Comparison of ENCODE assay signal across 18 cellular contexts in the genomic region with DNA sequence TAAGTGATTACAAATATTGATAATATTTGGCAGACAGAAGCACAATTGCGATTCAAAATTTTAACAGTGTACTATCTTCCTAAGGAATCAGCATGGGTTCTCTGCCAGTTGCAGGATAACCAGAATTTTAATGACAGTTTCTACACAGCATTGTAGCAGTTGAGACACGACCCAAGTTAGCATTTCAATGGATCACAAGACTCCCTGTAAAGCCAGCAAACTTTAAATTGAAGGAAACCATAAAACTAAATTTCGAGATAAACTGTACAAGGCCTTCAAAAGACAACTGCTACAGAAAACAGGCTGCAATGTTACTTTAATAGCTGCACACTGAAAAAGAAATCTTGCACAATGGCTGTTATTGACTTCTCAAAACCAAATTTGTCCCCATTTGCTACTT.
A peak's percentile ranks its signal among the peaks of the same experiment; 100 is the strongest.
DNase-seq lines count a peak whose midpoint lies in the region; ATAC-seq, FAIRE-seq and TF ChIP-seq lines count a peak whose summit lies in the region.
"Had no signal": no experiment of that assay in that cellular context is flagged by ENCODE, and none has a peak within 500 bp of the region (broad histone marks: within the 10 kb centered on the region; RNA-seq: fewer than 3 reads in every experiment).

No MANE protein-coding gene starts in this region.

- peak overlapping the region; percentile 98 for H3K4me2 ChIP-seq in endothelial cell of umbilical vein (ENCODE audit: insufficient read depth, low read length)

- H3K9ac ChIP-seq in endothelial cell of umbilical vein (replicated peaks; ENCODE audit: extremely low read depth, insufficient read depth, low read length), result no peak overlapping the region

- intact Hi-C loops in CD4-positive, alpha-beta T cell (cut with DNase I, micrococcal nuclease), result loop anchor here in 1 of 2 experiments (5.0 kb wide), 1 partner anchor 145 kb away; no protein-coding TSS in a partner anchor
- intact Hi-C loops in Panc1 (cut with micrococcal nuclease; ENCODE audit: unreplicated experiment) (no loop called here), endothelial cell of umbilical vein (cut with micrococcal nuclease) (loop anchor here (1.0 to 5.0 kb wide), 4 partner anchors 8 to 55 kb away; no protein-coding TSS in a partner anchor)

- H3K36me3 Mint-ChIP-seq in CD4-positive, alpha-beta T cell (ENCODE audit: low read depth), result no peaks in the 10 kb centered on the region
- no peaks in the 10 kb centered on the region for H3K36me3 Mint-ChIP-seq in osteocyte (ENCODE audit: unreplicated experiment)
- H3K36me3 Mint-ChIP-seq in glutamatergic neuron (ENCODE audit: unreplicated experiment), result no peaks in the 10 kb centered on the region

- H3K9me1 ChIP-seq in endothelial cell of umbilical vein (replicated peaks; ENCODE audit: control insufficient read depth, extremely low read depth, insufficient read depth, low read length), result peaks cover 3% of the 10 kb centered on the region

- no TSS peak for BruUV-seq in Panc1 (replicated peaks; lab: Mats Ljungman, UMichigan)
- no TSS peak for BruUV-seq in endothelial cell of umbilical vein (replicated peaks; lab: Mats Ljungman, UMichigan)

- peaks cover 85% of the 10 kb centered on the region for H3K4me1 Mint-ChIP-seq in CD4-positive, alpha-beta T cell (ENCODE audit: low read depth)
- H3K4me1 Mint-ChIP-seq in osteocyte (ENCODE audit: unreplicated experiment) (peaks cover 81% of the 10 kb centered on the region), glutamatergic neuron (ENCODE audit: low read depth, unreplicated experiment) (peaks cover 57% of the 10 kb centered on the region)

- H3K4me1 ChIP-seq in Panc1 (ENCODE audit: control insufficient read depth, insufficient read depth, low read length) (peaks cover 83% of the 10 kb centered on the region), endothelial cell of umbilical vein (ENCODE audit: control insufficient read depth, extremely low read depth, insufficient read depth, low read length) (peaks cover 41% of the 10 kb centered on the region)

- no peaks in the 10 kb centered on the region for H3K9me3 Mint-ChIP-seq in CD4-positive, alpha-beta T cell
- no peaks in the 10 kb centered on the region for H3K9me3 Mint-ChIP-seq in osteocyte (ENCODE audit: unreplicated experiment)
- peaks cover 2% of the 10 kb centered on the region for H3K9me3 Mint-ChIP-seq in glutamatergic neuron (ENCODE audit: unreplicated experiment)

- no peak for DNase-seq in CD4-positive, alpha-beta T cell
- no peak for DNase-seq in Panc1 (ENCODE audit: low read depth, low spot score)
- DNase-seq in endothelial cell of umbilical vein (ENCODE audit: low read depth, low spot score), result no peak
- DNase-seq in osteocyte (ENCODE audit: extremely low spot score, unreplicated experiment), result no peak
- no peak for DNase-seq in NCI-H2107 treated with DMSO at 0.1 percent for 48 hours (lab: John Stamatoyannopoulos, UW; ENCODE audit: unreplicated experiment)
- DNase-seq in activated gamma-delta T cell treated with Interleukin-2 at 50 U/mL for 16 hours, result no peak
- no peak for DNase-seq in globus pallidus (ENCODE audit: low spot score)
- no peak for DNase-seq in glutamatergic neuron
- DNase-seq: activated CD4-positive, alpha-beta T cell treated with anti-CD3 and anti-CD28 coated beads for 4 hours; activated gamma-delta T cell; anterior cingulate cortex; KG1; NCI-H2107; NCI-H748 treated with DMSO at 0.1 percent for 48 hours; Peyer's patch; sigmoid colon; uterus had no signal

- H2AFZ ChIP-seq in endothelial cell of umbilical vein (ENCODE audit: low read depth, low read length), result no peak overlapping the region

- CTCF ChIA-PET in CD4-positive, alpha-beta T cell (lab: Charles Lee), result interaction anchor here (1.3 kb wide), 1 partner anchor 27 kb away, joined by 3 read pairs; no protein-coding TSS in a partner anchor
- CTCF ChIA-PET in Panc1 (lab: Charles Lee) (no interaction called here), endothelial cell of umbilical vein (lab: Charles Lee) (interaction anchor here (1.8 to 1.9 kb wide), 2 partner anchors 8 to 13 kb away, joined by 9 read pairs; no protein-coding TSS in a partner anchor)

- H3K9me3 ChIP-seq in CD4-positive, alpha-beta T cell (ENCODE audit: control insufficient read depth, low read length), result no peaks in the 10 kb centered on the region
- no peaks in the 10 kb centered on the region for H3K9me3 ChIP-seq in Panc1 (ENCODE audit: control insufficient read depth, insufficient read depth, low read depth, low read length)
- H3K9me3 ChIP-seq in endothelial cell of umbilical vein (replicated peaks; ENCODE audit: control insufficient read depth, insufficient read depth, low read length), result no peaks in the 10 kb centered on the region
- H3K9me3 ChIP-seq: Peyer's patch, sigmoid colon, uterus had no signal

- no peak overlapping the region for H3K4me3 Mint-ChIP-seq in CD4-positive, alpha-beta T cell
- H3K4me3 Mint-ChIP-seq in osteocyte (ENCODE audit: unreplicated experiment), result no peak overlapping the region
- H3K4me3 Mint-ChIP-seq in glutamatergic neuron (ENCODE audit: unreplicated experiment), result no peak overlapping the region

- TF ChIP-seq POLR2A in endothelial cell of umbilical vein (IDR thresholded peaks at IDR 0.05; ENCODE audit: low read depth, low read length), result no peak

- peaks cover 4% of the 10 kb centered on the region for H4K20me1 ChIP-seq in endothelial cell of umbilical vein (replicated peaks; ENCODE audit: control insufficient read depth, extremely low read depth, insufficient read depth, low read length)

- no peaks in the 10 kb centered on the region for H3K27me3 Mint-ChIP-seq in CD4-positive, alpha-beta T cell
- H3K27me3 Mint-ChIP-seq in osteocyte (ENCODE audit: unreplicated experiment), result no peaks in the 10 kb centered on the region
- peaks cover 2% of the 10 kb centered on the region for H3K27me3 Mint-ChIP-seq in glutamatergic neuron (ENCODE audit: unreplicated experiment)

- H3K4me3 ChIP-seq in Panc1 (ENCODE audit: low read depth in 2 of 2, low read length in 2 of 2), result no peak overlapping the region
- H3K4me3 ChIP-seq in endothelial cell of umbilical vein (replicated peaks in 1 of 3; ENCODE audit: insufficient read depth in 1 of 3, low read depth in 1 of 3, low read length in 3 of 3), result no peak overlapping the region
- H3K4me3 ChIP-seq: Peyer's patch, sigmoid colon, uterus had no signal

- FAIRE-seq in endothelial cell of umbilical vein (lab: Jason Lieb, UNC), result no peak

- peak overlapping the region; percentile 70 for H3K27ac Mint-ChIP-seq in CD4-positive, alpha-beta T cell
- H3K27ac Mint-ChIP-seq in osteocyte (ENCODE audit: unreplicated experiment) (peak overlapping the region; percentile 87), glutamatergic neuron (ENCODE audit: unreplicated experiment) (no peak overlapping the region)

- no peaks in the 10 kb centered on the region for H3K27me3 ChIP-seq in CD4-positive, alpha-beta T cell (ENCODE audit: control insufficient read depth, insufficient read depth, low read length)
- H3K27me3 ChIP-seq in Panc1 (ENCODE audit: control insufficient read depth, insufficient read depth, low read length) (no peaks in the 10 kb centered on the region), endothelial cell of umbilical vein (ENCODE audit: control insufficient read depth in 2 of 2, insufficient read depth in 2 of 2, low read length in 2 of 2) (no peaks in the 10 kb centered on the region)
- H3K27me3 ChIP-seq: Peyer's patch, sigmoid colon, uterus had no signal

- POLR2A ChIA-PET in CD4-positive, alpha-beta T cell (lab: Charles Lee), result no interaction called here
- POLR2A ChIA-PET in Panc1 (lab: Charles Lee) (interaction anchor here (1.4 kb wide), 1 partner anchor 58 kb away, joined by 4 read pairs; no protein-coding TSS in a partner anchor), endothelial cell of umbilical vein (lab: Charles Lee) (no interaction called here)

- in situ Hi-C loops in Panc1 (cut with HindIII; ENCODE audit: low pct_unique_long_range_greater_than_20kb, low sequenced_read_pairs), result no loop called here

- dilution Hi-C loops in endothelial cell of umbilical vein (cut with MboI; ENCODE audit: extremely low pct_ligation_motif_present, low sequenced_read_pairs), result no loop called here

- ATAC-seq in CD4-positive, alpha-beta T cell (ENCODE audit: poor library complexity), result no peak
- no peak for ATAC-seq in Panc1
- ATAC-seq: HCT116 had no signal

- no peak for TF ChIP-seq CTCF in CD4-positive, alpha-beta T cell (IDR thresholded peaks at IDR 0.05)
- no peak for TF ChIP-seq CTCF in Panc1 (IDR thresholded peaks at IDR 0.05)
- no peak for TF ChIP-seq CTCF in endothelial cell of umbilical vein (IDR thresholded peaks at IDR 0.05; ENCODE audit: extremely low read depth in 1 of 2, insufficient read depth in 1 of 2, low read depth in 1 of 2, low read length in 2 of 2)
- TF ChIP-seq CTCF in osteocyte (IDR thresholded peaks at IDR 0.05), result no peak
- no peak for TF ChIP-seq CTCF in glutamatergic neuron (IDR thresholded peaks at IDR 0.05; ENCODE audit: partially characterized antibody, unreplicated experiment)

- H3K27ac ChIP-seq in CD4-positive, alpha-beta T cell (ENCODE audit: low read depth, low read length), result no peak overlapping the region
- peak overlapping the region; percentile 32 for H3K27ac ChIP-seq in Panc1 (ENCODE audit: low read length)
- peak overlapping the region; percentile 82 for H3K27ac ChIP-seq in endothelial cell of umbilical vein (ENCODE audit: insufficient read depth, low read depth, low read length)
- H3K27ac ChIP-seq: Peyer's patch, uterus had no signal

- peaks cover 58% of the 10 kb centered on the region for H3K79me2 ChIP-seq in endothelial cell of umbilical vein (ENCODE audit: control insufficient read depth, insufficient read depth, low read length)

- no peaks in the 10 kb centered on the region for H3K36me3 ChIP-seq in Panc1 (ENCODE audit: control insufficient read depth, insufficient read depth, low read length)
- H3K36me3 ChIP-seq in endothelial cell of umbilical vein (ENCODE audit: control insufficient read depth in 2 of 2, extremely low read depth in 1 of 2, insufficient read depth in 2 of 2, low read length in 2 of 2), result no peaks in the 10 kb centered on the region
- H3K36me3 ChIP-seq: Peyer's patch, sigmoid colon, uterus had no signal

TF ChIP-seq in endothelial cell of umbilical vein, 7 proteins besides CTCF, POLR2A, EP300 and RAD21:
- TF ChIP-seq EZH2 (IDR thresholded peaks at IDR 0.05; ENCODE audit: borderline replicate concordance, low read depth, low read length, severe bottlenecking) (no peak), JUN (IDR thresholded peaks at IDR 0.05; ENCODE audit: borderline replicate concordance, insufficient read depth, insufficient read length, low read depth) (no peak), POLR2AphosphoS5 (IDR thresholded peaks at IDR 0.05; ENCODE audit: insufficient read depth, low read depth, low read length) (no peak), MYC (IDR thresholded peaks at IDR 0.05; ENCODE audit: low read depth, low read length) (no peak)
- TF ChIP-seq, protein P1, sequence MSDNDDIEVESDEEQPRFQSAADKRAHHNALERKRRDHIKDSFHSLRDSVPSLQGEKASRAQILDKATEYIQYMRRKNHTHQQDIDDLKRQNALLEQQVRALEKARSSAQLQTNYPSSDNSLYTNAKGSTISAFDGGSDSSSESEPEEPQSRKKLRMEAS (IDR thresholded peaks at IDR 0.05; ENCODE audit: insufficient read depth, insufficient read length), result no peak
